Comparison of ENCODE assay signal across 14 cellular contexts in genomic region chr5:92885950-92886349, GRCh38.
A peak's percentile ranks its signal among the peaks of the same experiment; 100 is the strongest.
DNase-seq lines count a peak whose midpoint lies in the region; ATAC-seq, FAIRE-seq and TF ChIP-seq lines count a peak whose summit lies in the region.
"Had no signal": no experiment of that assay in that cellular context is flagged by ENCODE, and none has a peak within 500 bp of the region (broad histone marks: within the 10 kb centered on the region; RNA-seq: fewer than 3 reads in every experiment).

No MANE protein-coding gene starts in this region.

- peak; percentile 76 for ATAC-seq in GM12878
- no peak for ATAC-seq in GM21367 (IDR thresholded peaks at IDR 0.05; ENCODE audit: unreplicated experiment)
- no peak for ATAC-seq in GM18858 (IDR thresholded peaks at IDR 0.05; ENCODE audit: unreplicated experiment)
- ATAC-seq: heart left ventricle, left ventricle myocardium superior had no signal

- no peak overlapping the region for H2BK5ac ChIP-seq in mesendoderm (ENCODE audit: low read length)

- no peak overlapping the region for H3K27ac ChIP-seq in GM12878 (ENCODE audit: control insufficient read depth, insufficient read depth)
- H3K27ac ChIP-seq in mesendoderm (ENCODE audit: low read depth, low read length) = no peak overlapping the region
- H3K27ac ChIP-seq: BLaER1, heart left ventricle, skin epidermis, stomach had no signal

- RAD21 ChIA-PET in GM12878 (lab: Charles Lee; ENCODE audit: unreplicated experiment) = interaction anchor here (0.7 kb wide), 1 partner anchor 23 kb away, joined by 3 read pairs; no protein-coding TSS in a partner anchor

- no peak overlapping the region for H3K4ac ChIP-seq in mesendoderm (ENCODE audit: low read depth, low read length)

- H2AK5ac ChIP-seq in mesendoderm (ENCODE audit: low read length) = no peak overlapping the region

- no peak for TF ChIP-seq POLR2A in GM12878 (IDR thresholded peaks at IDR 0.05; ENCODE audit: low read depth, low read length)

- 15% methylated on average over 4 of the region's 4 CpGs for WGBS in GM12878 (ENCODE audit: insufficient coverage, insufficient replicate concordance, low lambda C conversion rate, missing lambda C conversion rate)
- no CpG with 5 or more reads among the region's 4 CpGs for WGBS in mesendoderm (ENCODE audit: extremely low coverage, insufficient coverage, low lambda C conversion rate)

- CTCF ChIA-PET in GM12878 (lab: Yijun Ruan, JAX) = interaction anchor here (0.9 kb wide), 1 partner anchor 14 kb away, joined by 3 read pairs; no protein-coding TSS in a partner anchor

- H3K36me3 ChIP-seq in GM12878 (ENCODE audit: control insufficient read depth in 2 of 2, insufficient read depth in 2 of 2, low read length in 1 of 2) = no peaks in the 10 kb centered on the region
- no peaks in the 10 kb centered on the region for H3K36me3 ChIP-seq in mesendoderm (ENCODE audit: control insufficient read depth, insufficient read depth, low read length)
- H3K36me3 ChIP-seq: BLaER1, heart left ventricle, stomach had no signal

- no peak overlapping the region for H3K23ac ChIP-seq in mesendoderm (ENCODE audit: low read length)

- no peak overlapping the region for H3K9ac ChIP-seq in GM12878 (ENCODE audit: control insufficient read depth, insufficient read depth, low read length)
- H3K9ac ChIP-seq in mesendoderm (ENCODE audit: low read length) = no peak overlapping the region
- H3K9ac ChIP-seq: BLaER1 had no signal

- H2BK15ac ChIP-seq in mesendoderm (replicated peaks; ENCODE audit: low read depth) = no peak overlapping the region

- no peaks in the 10 kb centered on the region for H3K9me3 ChIP-seq in GM12878 (replicated peaks; ENCODE audit: control insufficient read depth, insufficient read depth, low read length)
- H3K9me3 ChIP-seq: BLaER1 had no signal

- peak in 2 of 3 experiments; percentile 22 to 25; a peak in 2 of 6 replicates for TF ChIP-seq CTCF in GM12878 (IDR thresholded peaks at IDR 0.05 in 2 of 3, conservative IDR thresholded peaks at IDR 0.05 in 1 of 3; ENCODE audit: control insufficient read depth in 2 of 3, extremely low read depth in 1 of 3, insufficient read depth in 1 of 3, low read depth in 3 of 3, low read length in 3 of 3)

- H2BK120ac ChIP-seq in mesendoderm (ENCODE audit: low read depth, low read length) = no peak overlapping the region

- H3K79me1 ChIP-seq in mesendoderm (ENCODE audit: low read length) = no peaks in the 10 kb centered on the region

- H3K79me2 ChIP-seq in GM12878 (ENCODE audit: control insufficient read depth, insufficient read depth, low read length) = no peaks in the 10 kb centered on the region
- no peaks in the 10 kb centered on the region for H3K79me2 ChIP-seq in mesendoderm (ENCODE audit: control insufficient read depth, insufficient read depth, low read length)

- SMC1A ChIA-PET in GM12878 (lab: Charles Lee; ENCODE audit: uncharacterized antibody, unreplicated experiment) = interaction anchor here (0.6 to 3.6 kb wide), 2 partner anchors 22 to 38 kb away, joined by 4 to 18 read pairs; no protein-coding TSS in a partner anchor

- no peak overlapping the region for H4K5ac ChIP-seq in mesendoderm (ENCODE audit: low read length)

- H3K4me2 ChIP-seq in GM12878 (ENCODE audit: control insufficient read depth, insufficient read depth) (no peak overlapping the region), mesendoderm (ENCODE audit: low read length) (no peak overlapping the region)
- H3K4me2 ChIP-seq: BLaER1 had no signal

- intact Hi-C loops in GM12878 (cut with micrococcal nuclease; ENCODE audit: unreplicated experiment) = no loop called here

- in situ Hi-C loops in GM12878 (cut with MboI) = no loop called here

- TF ChIP-seq EP300 in Ishikawa (IDR thresholded peaks at IDR 0.05; ENCODE audit: borderline replicate concordance) = no peak
- no peak for TF ChIP-seq EP300 in GM12878 (IDR thresholded peaks at IDR 0.05; ENCODE audit: borderline replicate concordance in 1 of 2, control insufficient read depth in 1 of 2, low read depth in 2 of 2, low read length in 2 of 2)

- no peak overlapping the region for H3K56ac ChIP-seq in mesendoderm (ENCODE audit: low read length)

- TF ChIP-seq RAD21 in Ishikawa (IDR thresholded peaks at IDR 0.05; ENCODE audit: low read depth) (peak; percentile 65), GM12878 (IDR thresholded peaks at IDR 0.05; ENCODE audit: insufficient read depth, low read depth, low read length) (peak; percentile 48; the same call in 1 of the 2 replicates)

- no peak overlapping the region for H2AFZ ChIP-seq in GM12878 (ENCODE audit: control insufficient read depth, low read depth, low read length)

- DNase-seq in ELR (ENCODE audit: low read depth) = peak; percentile 8
- DNase-seq in GM12878 (ENCODE audit: low read depth, low spot score) = no peak
- peak; percentile 76 for DNase-seq in mesendoderm
- DNase-seq in NCI-H2227 treated with DMSO at 0.1 percent for 48 hours (lab: John Stamatoyannopoulos, UW) = no peak
- no peak for DNase-seq in germinal center (ENCODE audit: low spot score)
- DNase-seq: activated B cell treated with CpG ODN at 0.5 μM for 24 hours, heart left ventricle, left ventricle myocardium superior, stomach had no signal

- FAIRE-seq in GM12878 (lab: Jason Lieb, UNC) = no peak

- no peak overlapping the region for H4K8ac ChIP-seq in mesendoderm (ENCODE audit: low read depth, low read length)

- H3K18ac ChIP-seq in mesendoderm (ENCODE audit: low read length) = no peak overlapping the region

- H3K4me1 ChIP-seq in GM12878 (ENCODE audit: control insufficient read depth, insufficient read depth, low read length) = no peaks in the 10 kb centered on the region
- peaks cover 2% of the 10 kb centered on the region for H3K4me1 ChIP-seq in mesendoderm (ENCODE audit: control insufficient read depth, low read depth, low read length)
- H3K4me1 ChIP-seq: heart left ventricle, stomach had no signal

- no peaks in the 10 kb centered on the region for H4K20me1 ChIP-seq in GM12878 (ENCODE audit: control insufficient read depth, insufficient read depth)
- H4K20me1 ChIP-seq: BLaER1 had no signal

- no TSS peak for BruUV-seq in GM12878 (replicated peaks; lab: Mats Ljungman, UMichigan)

- H3K27me3 ChIP-seq in GM12878 (replicated peaks in 1 of 2; ENCODE audit: control insufficient read depth in 2 of 2, insufficient read depth in 2 of 2, low read length in 1 of 2) (no peaks in the 10 kb centered on the region), mesendoderm (ENCODE audit: insufficient read depth, low read length, poor library complexity) (no peaks in the 10 kb centered on the region)
- H3K27me3 ChIP-seq: BLaER1, heart left ventricle, stomach had no signal

- POLR2A ChIA-PET in GM12878 (lab: Charles Lee) = no interaction called here

- H3K4me3 ChIP-seq in GM12878 (no peak overlapping the region), mesendoderm (ENCODE audit: low read length) (no peak overlapping the region)
- H3K4me3 ChIP-seq: BLaER1, heart left ventricle, skin epidermis, stomach had no signal

TF ChIP-seq in Ishikawa, 13 proteins besides CTCF, POLR2A, EP300 and RAD21 (continues in another document):
- TF ChIP-seq TAF1 (IDR thresholded peaks at IDR 0.05; ENCODE audit: low read depth) = no peak
- no peak for TF ChIP-seq CREB1 (IDR thresholded peaks at IDR 0.05; ENCODE audit: low read depth)
- no peak for TF ChIP-seq EGR1 (IDR thresholded peaks at IDR 0.05)
- no peak for TF ChIP-seq CEBPB (IDR thresholded peaks at IDR 0.05)
- no peak for TF ChIP-seq FOXM1 (IDR thresholded peaks at IDR 0.05; ENCODE audit: borderline replicate concordance, low read depth)
- TF ChIP-seq TCF12 (IDR thresholded peaks at IDR 0.05; ENCODE audit: low read depth) = no peak

TF ChIP-seq in GM12878, 131 proteins besides CTCF, POLR2A, EP300 and RAD21:
- TF ChIP-seq ZNF384 (IDR thresholded peaks at IDR 0.05; ENCODE audit: borderline replicate concordance, low read depth, low read length) (no peak), NR2F1 (conservative IDR thresholded peaks at IDR 0.05) (0 out of 2 replicates have a peak, but pooled peaks have one; percentile 39)

Comparison
In these comparisons a context has a peak if more than half of its experiments do, and no peak if none do; other contexts are left out.
1. DNase-seq: peak in ELR (single experiment) and mesendoderm (single experiment); none in GM12878 (single experiment), NCI-H2227 treated with DMSO at 0.1 percent for 48 hours (single experiment) and germinal center (single experiment).